ENCODE assay signal across 11 cellular contexts in the genomic region with DNA sequence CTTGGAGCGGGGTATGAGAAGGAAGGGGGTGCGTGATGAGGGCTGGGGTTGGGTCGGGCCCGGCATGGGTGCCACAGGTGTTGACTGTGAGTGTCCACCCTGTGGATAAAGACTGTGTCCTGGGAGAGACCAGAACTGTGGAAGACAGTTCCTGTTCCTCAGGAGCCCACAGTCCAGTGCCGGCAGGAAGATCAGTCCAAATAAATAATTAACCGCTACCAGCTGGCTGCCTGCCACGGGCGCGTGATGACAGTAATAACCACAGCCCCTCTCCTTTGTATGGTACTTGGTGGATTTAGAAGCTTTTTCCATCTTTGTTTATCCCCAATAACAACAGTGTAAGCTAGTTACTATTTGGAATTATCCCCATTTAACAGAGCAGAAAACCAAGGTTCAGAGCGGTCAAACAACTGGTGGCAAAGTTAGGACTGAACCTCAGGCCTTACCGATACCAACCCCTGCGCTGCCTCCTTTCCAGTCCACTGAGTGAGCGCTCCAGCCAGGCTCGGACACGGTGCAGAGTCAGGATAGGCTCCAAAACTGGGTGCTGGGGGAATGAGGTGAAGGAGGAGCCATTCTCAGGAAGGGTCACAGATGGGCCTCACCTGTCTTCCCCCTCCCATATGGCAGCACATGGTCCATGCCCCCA. TPM values are rescaled to one million over a fixed set of nuclear protein-coding genes. Genes with fewer than 3 reads are reported as not detected.
DNase-seq lines count a peak whose midpoint lies in the region; ATAC-seq and TF ChIP-seq lines count a peak whose summit lies in the region.
"Had no signal": no experiment of that assay in that cellular context is flagged by ENCODE, and none has a peak within 500 bp of the region (broad histone marks: within the 10 kb centered on the region; RNA-seq: fewer than 3 reads in every experiment).

No MANE protein-coding gene starts in this region.

- peaks cover 94% of the 10 kb centered on the region for H3K79me2 ChIP-seq in GM23248 (ENCODE audit: insufficient read depth)

- peaks cover 38% of the 10 kb centered on the region for H3K4me1 ChIP-seq in GM23248 (ENCODE audit: insufficient read depth)

- H3K27ac ChIP-seq in GM23248 (peak overlapping the region; percentile 92; the same call in 1 of the 2 replicates), VCaP (peak overlapping the region; percentile 97)

- no peak for ATAC-seq in stimulated activated naive B cell treated with anti-CD40 and anti-IgM and Interleukin-4, amounts not matched to agents 10 μg/mL and 1 μg/mL and 100 μg/mL, for 72 hours (replicated peaks)

- no peak for TF ChIP-seq CTCF in VCaP (conservative IDR thresholded peaks at IDR 0.05)

- H3K36me3 Mint-ChIP-seq in stimulated activated naive B cell treated with anti-CD40 and anti-IgM and Interleukin-4, amounts not matched to agents 10 μg/mL and 1 μg/mL and 100 μg/mL, for 72 hours = peaks cover 0 to 2% of the 10 kb centered on the region in 2 donors

- H3K4me3 ChIP-seq in GM23248 = no peak overlapping the region

- H3K9me2 ChIP-seq in GM23248 (ENCODE audit: insufficient read depth) = no peaks in the 10 kb centered on the region

- H3K27ac Mint-ChIP-seq in stimulated activated naive B cell treated with anti-CD40 and anti-IgM and Interleukin-4, amounts not matched to agents 10 μg/mL and 1 μg/mL and 100 μg/mL, for 72 hours = peak overlapping the region; percentile 7

- DNase-seq in GM23248 = no peak
- peak; percentile 59 for DNase-seq in iris pigment epithelial cell (ENCODE audit: low read depth)
- DNase-seq in stimulated activated naive B cell treated with anti-CD40 and anti-IgM and Interleukin-4, amounts not matched to agents 10 μg/mL and 1 μg/mL and 100 μg/mL, for 72 hours = no peak
- DNase-seq in iPS-NIHi7 (ENCODE audit: extremely low spot score) = no peak
- no peak for DNase-seq in cerebellum (ENCODE audit: low spot score)
- DNase-seq in NCI-H524 treated with DMSO at 0.1 percent for 48 hours (lab: John Stamatoyannopoulos, UW) = no peak
- DNase-seq: activated CD4-positive, alpha-beta T cell treated with anti-CD3 and anti-CD28 coated beads for 48 hours; midbrain; NCI-H226 had no signal

- no peaks in the 10 kb centered on the region for H3K27me3 ChIP-seq in GM23248 (replicated peaks; ENCODE audit: insufficient read depth)

- H3K9me3 ChIP-seq in GM23248 (ENCODE audit: low read depth) = no peaks in the 10 kb centered on the region

- WGBS in GM23248 (ENCODE audit: low coverage in 1 of 2, low lambda C conversion rate in 2 of 2, missing lambda C conversion rate in 2 of 2), 2 experiments = 67 to 68% methylated on average over 15 of the region's 15 CpGs

- H2AFZ ChIP-seq in GM23248 = no peak overlapping the region

- no peaks in the 10 kb centered on the region for H3K36me3 ChIP-seq in GM23248 (ENCODE audit: low read depth)

- H4K20me1 ChIP-seq in GM23248 (ENCODE audit: insufficient read depth) = no peaks in the 10 kb centered on the region

- H3K9me3 Mint-ChIP-seq in stimulated activated naive B cell treated with anti-CD40 and anti-IgM and Interleukin-4, amounts not matched to agents 10 μg/mL and 1 μg/mL and 100 μg/mL, for 72 hours = no peaks in the 10 kb centered on the region
- H3K9me3 Mint-ChIP-seq: central memory CD8-positive, alpha-beta T cell had no signal

- H3K4me2 ChIP-seq in GM23248 (ENCODE audit: unreplicated experiment) = peak overlapping the region; percentile 31

- H3K4me1 Mint-ChIP-seq in stimulated activated naive B cell treated with anti-CD40 and anti-IgM and Interleukin-4, amounts not matched to agents 10 μg/mL and 1 μg/mL and 100 μg/mL, for 72 hours = peaks cover 27 to 66% of the 10 kb centered on the region in 2 donors

- peak overlapping the region; percentile 98 for H3K9ac ChIP-seq in GM23248

- peaks cover 15% of the 10 kb centered on the region for H3F3A ChIP-seq in GM23248 (ENCODE audit: insufficient read depth)

- no peak overlapping the region for H3K4me3 Mint-ChIP-seq in stimulated activated naive B cell treated with anti-CD40 and anti-IgM and Interleukin-4, amounts not matched to agents 10 μg/mL and 1 μg/mL and 100 μg/mL, for 72 hours
- H3K4me3 Mint-ChIP-seq: central memory CD8-positive, alpha-beta T cell had no signal

- in situ Hi-C loops in GM23248 (cut with MboI) = loop anchor here (10.0 kb wide), 1 partner anchor 121 kb away; no protein-coding TSS in a partner anchor

- peaks cover 27 to 44% of the 10 kb centered on the region in 2 donors for H3K27me3 Mint-ChIP-seq in stimulated activated naive B cell treated with anti-CD40 and anti-IgM and Interleukin-4, amounts not matched to agents 10 μg/mL and 1 μg/mL and 100 μg/mL, for 72 hours
- H3K27me3 Mint-ChIP-seq: central memory CD8-positive, alpha-beta T cell had no signal

RNA-seq across cellular contexts. Expression of a gene that starts 5.1 kb away (rescaled TPM):
- total RNA-seq in GM23248 (2014; rRNA removed; shearing (Covaris generic)) = 26.6 and 28.4 TPM in 2 replicates
- 20.9 and 21.9 TPM in 2 replicates for polyA plus RNA-seq in GM23248 (2016; fragmentation: Nextera tagmentation; extraction: Ambion mirVana)
- total RNA-seq in cerebellum = 53.4 TPM
